In genomic region chr16:5488581-5488980, GRCh38 we compare ENCODE assay signal across 25 cellular contexts.
DNase-seq lines count a peak whose midpoint lies in the region; FAIRE-seq and TF ChIP-seq lines count a peak whose summit lies in the region.
"Had no signal": no experiment of that assay in that cellular context is flagged by ENCODE, and none has a peak within 500 bp of the region (broad histone marks: within the 10 kb centered on the region; RNA-seq: fewer than 3 reads in every experiment).

No MANE protein-coding gene starts in this region.

- H3K9me3 ChIP-seq in HEK293 (ENCODE audit: control insufficient read depth, insufficient read depth, low read depth, low read length) (no peaks in the 10 kb centered on the region), ascending aorta (no peaks in the 10 kb centered on the region), prostate gland (no peaks in the 10 kb centered on the region)
- H3K9me3 ChIP-seq: BE2C, BLaER1 had no signal

- H3K36me3 ChIP-seq in HEK293 (ENCODE audit: control insufficient read depth in 2 of 2, insufficient read depth in 1 of 2, low read length in 2 of 2) (no peaks in the 10 kb centered on the region), ascending aorta (no peaks in the 10 kb centered on the region), prostate gland (no peaks in the 10 kb centered on the region)
- H3K36me3 ChIP-seq: BE2C, BLaER1 had no signal

- no peak overlapping the region for H3K4me3 ChIP-seq in HEK293 (ENCODE audit: low read depth, low read length)
- H3K4me3 ChIP-seq in ascending aorta, result no peak overlapping the region
- no peak overlapping the region for H3K4me3 ChIP-seq in prostate gland
- H3K4me3 ChIP-seq: BLaER1, GM12878 had no signal

- 88% methylated on average over 3 of the region's 3 CpGs for WGBS in prostate gland

- no peak for TF ChIP-seq POLR2A in prostate gland (IDR thresholded peaks at IDR 0.05)

- FAIRE-seq in HTR-8/SVneo (lab: Jason Lieb, UNC), result peak; percentile 23
- FAIRE-seq in urothelium cell line (lab: Jason Lieb, UNC), result peak; percentile 27
- FAIRE-seq: A204.1, GM12878, GM12892, GM18507 had no signal

- intact Hi-C loops in ascending aorta (cut with DNase I), result no loop called here
- intact Hi-C loops in prostate gland (cut with DNase I), result no loop called here

- TF ChIP-seq CTCF in HEK293 (tag by site-specific recombination; IDR thresholded peaks at IDR 0.05) (no peak), ascending aorta (IDR thresholded peaks at IDR 0.05) (no peak), prostate gland (IDR thresholded peaks at IDR 0.05) (no peak)

- H3K27ac ChIP-seq in HEK293 (ENCODE audit: extremely low read depth, low read depth, low read length), result no peak overlapping the region
- no peak overlapping the region for H3K27ac ChIP-seq in ascending aorta
- H3K27ac ChIP-seq in prostate gland, result no peak overlapping the region
- H3K27ac ChIP-seq: BLaER1 had no signal

- POLR2A ChIA-PET in HEK293 (lab: Yijun Ruan, JAX), result no interaction called here

- CTCF ChIA-PET in HEK293 (lab: Yijun Ruan, JAX), result interaction anchor here (0.6 kb wide), 1 partner anchor 1130 kb away, joined by 5 read pairs; no protein-coding TSS in a partner anchor

- H3K4me1 ChIP-seq in HEK293 (ENCODE audit: control insufficient read depth, insufficient read depth, low read length) (no peaks in the 10 kb centered on the region), ascending aorta (no peaks in the 10 kb centered on the region), prostate gland (replicated peaks) (no peaks in the 10 kb centered on the region)
- H3K4me1 ChIP-seq: BLaER1 had no signal

- no peaks in the 10 kb centered on the region for H3K27me3 ChIP-seq in ascending aorta
- H3K27me3 ChIP-seq in prostate gland (replicated peaks; ENCODE audit: insufficient read depth), result no peaks in the 10 kb centered on the region
- H3K27me3 ChIP-seq: BE2C, BLaER1 had no signal

- no peak for DNase-seq in HTR-8/SVneo (ENCODE audit: insufficient read length, low spot score)
- DNase-seq in urothelium cell line (ENCODE audit: low spot score), result no peak
- no peak for DNase-seq in ascending aorta (ENCODE audit: low spot score in 2 of 2)
- DNase-seq in prostate gland (ENCODE audit: low spot score), result no peak
- DNase-seq: 8988T; ACHN; BE2C; C1 segment of cervical spinal cord; CD4-positive, alpha-beta memory T cell; CD4-positive, CD25-positive, alpha-beta regulatory T cell; CD8-positive, alpha-beta memory T cell; COR-L47; DMS 273 treated with DMSO at 0.1 percent for 48 hours; DMS153; DMS53; DMS79; DND-41; EL; GDM1 had no signal

TF ChIP-seq in HEK293, 187 proteins besides CTCF, POLR2A, EP300 and RAD21:
- TF ChIP-seq ZXDB (tag by site-specific recombination; IDR thresholded peaks at IDR 0.05) (no peak), ZNF837 (tag by site-specific recombination; IDR thresholded peaks at IDR 0.05) (no peak), ZBTB17 (tag by site-specific recombination; IDR thresholded peaks at IDR 0.05) (no peak), ZNF571 (tag by site-specific recombination; IDR thresholded peaks at IDR 0.05) (no peak), ZNF214 (tag by site-specific recombination; IDR thresholded peaks at IDR 0.05; ENCODE audit: borderline replicate concordance) (no peak)
- TF ChIP-seq, protein P1, sequence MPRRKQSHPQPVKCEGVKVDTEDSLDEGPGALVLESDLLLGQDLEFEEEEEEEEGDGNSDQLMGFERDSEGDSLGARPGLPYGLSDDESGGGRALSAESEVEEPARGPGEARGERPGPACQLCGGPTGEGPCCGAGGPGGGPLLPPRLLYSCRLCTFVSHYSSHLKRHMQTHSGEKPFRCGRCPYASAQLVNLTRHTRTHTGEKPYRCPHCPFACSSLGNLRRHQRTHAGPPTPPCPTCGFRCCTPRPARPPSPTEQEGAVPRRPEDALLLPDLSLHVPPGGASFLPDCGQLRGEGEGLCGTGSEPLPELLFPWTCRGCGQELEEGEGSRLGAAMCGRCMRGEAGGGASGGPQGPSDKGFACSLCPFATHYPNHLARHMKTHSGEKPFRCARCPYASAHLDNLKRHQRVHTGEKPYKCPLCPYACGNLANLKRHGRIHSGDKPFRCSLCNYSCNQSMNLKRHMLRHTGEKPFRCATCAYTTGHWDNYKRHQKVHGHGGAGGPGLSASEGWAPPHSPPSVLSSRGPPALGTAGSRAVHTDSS (tag by site-specific recombination; IDR thresholded peaks at IDR 0.05), result peak; percentile 74
